ENCODE assay signal across 17 cellular contexts in the genomic region with DNA sequence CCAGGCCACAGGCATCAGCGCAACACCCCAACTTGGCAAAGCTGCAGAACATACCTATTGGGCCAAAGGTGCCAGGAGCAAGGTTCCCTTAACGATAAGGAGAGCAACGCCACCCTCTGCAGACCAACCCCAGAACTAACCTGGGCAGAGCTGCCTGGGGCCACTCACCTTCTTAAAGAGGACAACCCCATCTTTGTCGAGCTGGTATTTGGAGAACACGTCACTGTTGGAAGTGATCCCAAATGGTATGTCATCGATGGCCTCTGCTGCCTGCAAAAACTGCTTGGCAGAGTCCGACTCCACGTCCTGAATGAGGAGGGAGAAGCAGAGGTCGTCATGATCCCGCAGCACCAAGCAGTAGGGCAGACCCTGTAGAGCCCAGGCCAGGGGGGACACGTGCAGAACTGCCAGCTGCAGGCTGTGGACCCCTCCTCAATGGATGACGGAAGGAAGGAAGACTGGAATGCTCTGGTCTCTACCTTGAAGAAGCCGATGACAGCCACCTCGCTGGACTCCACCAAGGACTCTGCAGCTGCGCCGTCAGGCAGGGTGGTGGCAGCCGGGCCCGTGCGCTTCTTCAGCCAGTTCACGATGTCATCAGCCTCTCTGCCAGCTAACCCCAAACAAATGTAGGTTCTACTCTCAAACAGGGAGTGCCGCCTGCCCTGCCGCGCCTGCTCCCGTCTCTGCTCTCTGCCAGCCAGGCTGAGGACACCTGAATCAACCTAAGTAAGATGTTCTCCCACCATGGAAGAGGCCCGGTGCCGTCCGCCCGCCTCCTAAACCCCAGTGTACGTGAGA. TPM values are rescaled to one million over a fixed set of nuclear protein-coding genes. Genes with fewer than 3 reads are reported as not detected.
DNase-seq lines count a peak whose midpoint lies in the region; ATAC-seq, FAIRE-seq and TF ChIP-seq lines count a peak whose summit lies in the region.
"Had no signal": no experiment of that assay in that cellular context is flagged by ENCODE, and none has a peak within 500 bp of the region (broad histone marks: within the 10 kb centered on the region; RNA-seq: fewer than 3 reads in every experiment).

No MANE protein-coding gene starts in this region.

- no peak overlapping the region for H3K4me3 Mint-ChIP-seq in activated CD4-positive, alpha-beta T cell treated with anti-CD3 and anti-CD28 coated beads, Interleukin-2, amount 10 ng/mL, durations not matched to agents 24 days and 14 days
- H3K4me3 Mint-ChIP-seq: activated B cell treated with CpG ODN at 0.5 μM for 24 hours; activated T-cell treated with anti-CD3 and anti-CD28 coated beads, Interleukin-2, amount 50 U/mL, for 72 hours; IgD-negative memory B cell; stimulated activated naive CD8-positive, alpha-beta T cell treated with anti-CD3 and anti-CD28 coated beads, Interleukin-15, amount 100 ng/mL, for 72 hours had no signal

- ATAC-seq in RWPE2 (ENCODE audit: low read depth) (0 out of 3 replicates have a peak, but pooled peaks have one; percentile 13), GM18867 (IDR thresholded peaks at IDR 0.05; ENCODE audit: unreplicated experiment) (no peak)
- ATAC-seq: stimulated activated naive CD8-positive, alpha-beta T cell treated with anti-CD3 and anti-CD28 coated beads, Interleukin-15, amount 100 ng/mL, for 72 hours had no signal

- H3K36me3 ChIP-seq in RWPE2 (ENCODE audit: low read depth) = peaks cover 97% of the 10 kb centered on the region
- H3K36me3 ChIP-seq in small intestine (ENCODE audit: control insufficient read depth in 2 of 2, insufficient read depth in 2 of 2, low read length in 2 of 2) = peaks cover 23 to 34% of the 10 kb centered on the region in 2 donors
- H3K36me3 ChIP-seq in Peyer's patch = peaks cover 0 to 81% (median 0%) of the 10 kb centered on the region in 3 donors

- no peaks in the 10 kb centered on the region for H3K27me3 Mint-ChIP-seq in activated CD4-positive, alpha-beta T cell treated with anti-CD3 and anti-CD28 coated beads, Interleukin-2, amount 10 ng/mL, durations not matched to agents 24 days and 14 days
- H3K27me3 Mint-ChIP-seq: activated B cell treated with CpG ODN at 0.5 μM for 24 hours; IgD-negative memory B cell; stimulated activated naive CD8-positive, alpha-beta T cell treated with anti-CD3 and anti-CD28 coated beads, Interleukin-15, amount 100 ng/mL, for 72 hours had no signal

- no peaks in the 10 kb centered on the region for H3K9me3 Mint-ChIP-seq in activated CD4-positive, alpha-beta T cell treated with anti-CD3 and anti-CD28 coated beads, Interleukin-2, amount 10 ng/mL, durations not matched to agents 24 days and 14 days
- H3K9me3 Mint-ChIP-seq: activated B cell treated with CpG ODN at 0.5 μM for 24 hours; activated T-cell treated with anti-CD3 and anti-CD28 coated beads, Interleukin-2, amount 50 U/mL, for 72 hours; IgD-negative memory B cell; stimulated activated naive CD8-positive, alpha-beta T cell treated with anti-CD3 and anti-CD28 coated beads, Interleukin-15, amount 100 ng/mL, for 72 hours had no signal

- 33 to 70% (median 41%) methylated on average over 29 of the region's 29 CpGs for WGBS in small intestine, 3 donors

- TF ChIP-seq CTCF in RWPE2 (IDR thresholded peaks at IDR 0.05; ENCODE audit: poor library complexity, severe bottlenecking) = peak; percentile 2
- no peak for TF ChIP-seq CTCF in fibroblast of mammary gland (conservative IDR thresholded peaks at IDR 0.05; ENCODE audit: control insufficient read depth, insufficient read depth, low read depth, low read length)
- TF ChIP-seq CTCF in Peyer's patch (IDR thresholded peaks at IDR 0.05) = peak in 3 of 6 experiments; percentile 35 to 47 (median 37)

- H3K4me1 ChIP-seq in RWPE2 (ENCODE audit: insufficient read depth, poor library complexity, severe bottlenecking) (peaks cover 8% of the 10 kb centered on the region), small intestine (ENCODE audit: control insufficient read depth in 2 of 2, insufficient read depth in 1 of 2, low read depth in 1 of 2, low read length in 1 of 2) (peaks cover 0 to 4% of the 10 kb centered on the region in 2 donors), Peyer's patch (peaks cover 0 to 44% (median 13%) of the 10 kb centered on the region in 4 donors)

- H3K27ac ChIP-seq in RWPE2 (ENCODE audit: poor library complexity, severe bottlenecking) (no peak overlapping the region), small intestine (ENCODE audit: low read depth in 1 of 2, low read length in 1 of 2) (peak overlapping the region; percentile 32 to 56), Peyer's patch (no peak overlapping the region)

- H3K4me1 Mint-ChIP-seq in activated CD4-positive, alpha-beta T cell treated with anti-CD3 and anti-CD28 coated beads, Interleukin-2, amount 10 ng/mL, durations not matched to agents 24 days and 14 days = peaks cover 29% of the 10 kb centered on the region

- H3K9me3 ChIP-seq in RWPE2 (ENCODE audit: severe bottlenecking) (no peaks in the 10 kb centered on the region), small intestine (ENCODE audit: control insufficient read depth, low read depth) (no peaks in the 10 kb centered on the region), Peyer's patch (no peaks in the 10 kb centered on the region)

- intact Hi-C loops in activated CD4-positive, alpha-beta T cell treated with anti-CD3 and anti-CD28 coated beads, Interleukin-2, amount 10 ng/mL, durations not matched to agents 24 days and 14 days (cut with micrococcal nuclease) = no loop called here

- no peak overlapping the region for H3K4me3 ChIP-seq in RWPE2 (ENCODE audit: severe bottlenecking)
- no peak overlapping the region for H3K4me3 ChIP-seq in fibroblast of mammary gland (ENCODE audit: control insufficient read depth, low read depth, low read length)
- no peak overlapping the region for H3K4me3 ChIP-seq in small intestine (ENCODE audit: low read depth in 1 of 2, low read length in 2 of 2)
- no peak overlapping the region for H3K4me3 ChIP-seq in Peyer's patch

- DNase-seq in activated CD4-positive, alpha-beta T cell treated with anti-CD3 and anti-CD28 coated beads, Interleukin-2, amount 10 ng/mL, durations not matched to agents 24 days and 14 days = peak; percentile 63
- DNase-seq in activated CD4-positive, alpha-beta T cell treated with anti-CD3 and anti-CD28 coated beads for 48 hours = no peak
- DNase-seq in RWPE2 (ENCODE audit: low spot score) = no peak
- DNase-seq in fibroblast of mammary gland (ENCODE audit: low read depth) = peak; percentile 82
- DNase-seq in small intestine = peak; percentile 92
- no peak for DNase-seq in hippocampal formation (lab: John Stamatoyannopoulos, UW)
- no peak for DNase-seq in Peyer's patch
- DNase-seq: activated B cell treated with CpG ODN at 0.5 μM for 24 hours; activated T-cell treated with anti-CD3 and anti-CD28 coated beads, Interleukin-2, amount 50 U/mL, for 72 hours; kidney glomerular epithelial cell; NCI-H2029 treated with DMSO at 0.1 percent for 48 hours; stimulated activated CD4-positive, alpha-beta T cell treated with anti-CD3 and anti-CD28 coated beads, Interleukin-2, amount 100 ng/mL, for 24 hours; stimulated activated naive CD8-positive, alpha-beta T cell treated with anti-CD3 and anti-CD28 coated beads, Interleukin-15, amount 100 ng/mL, for 72 hours had no signal

- H3K27me3 ChIP-seq in RWPE2 (ENCODE audit: insufficient read depth, poor library complexity, severe bottlenecking) (no peaks in the 10 kb centered on the region), small intestine (ENCODE audit: control insufficient read depth in 2 of 2, insufficient read depth in 2 of 2, low read length in 2 of 2) (no peaks in the 10 kb centered on the region), Peyer's patch (no peaks in the 10 kb centered on the region)

- no peak overlapping the region for H3K27ac Mint-ChIP-seq in activated CD4-positive, alpha-beta T cell treated with anti-CD3 and anti-CD28 coated beads, Interleukin-2, amount 10 ng/mL, durations not matched to agents 24 days and 14 days
- H3K27ac Mint-ChIP-seq: activated B cell treated with CpG ODN at 0.5 μM for 24 hours; activated T-cell treated with anti-CD3 and anti-CD28 coated beads, Interleukin-2, amount 50 U/mL, for 72 hours; stimulated activated naive CD8-positive, alpha-beta T cell treated with anti-CD3 and anti-CD28 coated beads, Interleukin-15, amount 100 ng/mL, for 72 hours had no signal

- FAIRE-seq in small intestine (lab: Jason Lieb, UNC) = no peak
- FAIRE-seq: A204.1 had no signal

- no peak for TF ChIP-seq POLR2A in Peyer's patch (IDR thresholded peaks at IDR 0.05)

- peaks cover 71% of the 10 kb centered on the region for H3K36me3 Mint-ChIP-seq in activated CD4-positive, alpha-beta T cell treated with anti-CD3 and anti-CD28 coated beads, Interleukin-2, amount 10 ng/mL, durations not matched to agents 24 days and 14 days (ENCODE audit: low read depth)
- H3K36me3 Mint-ChIP-seq: IgD-negative memory B cell had no signal

RNA-seq across cellular contexts. Expression of gene P4HB, which starts 5.2 kb away (rescaled TPM):
- 458 and 507 TPM in 2 replicates for total RNA-seq in activated CD4-positive, alpha-beta T cell treated with anti-CD3 and anti-CD28 coated beads, Interleukin-2, amount 10 ng/mL, durations not matched to agents 24 days and 14 days
- 1,000 to 10,000 TPM; 1,002 to 1,191 (median 1,009) TPM for polyA plus RNA-seq in small intestine
- 1,000 to 10,000 TPM in 3 of 4 donors, 100 to 1,000 TPM in 1; 326 to 1,290 (median 1,196) TPM for total RNA-seq in Peyer's patch

RNA-seq across cellular contexts. Expression of gene ARHGDIA, which starts 16.0 kb away (rescaled TPM):
- total RNA-seq in activated CD4-positive, alpha-beta T cell treated with anti-CD3 and anti-CD28 coated beads, Interleukin-2, amount 10 ng/mL, durations not matched to agents 24 days and 14 days = 697 and 714 TPM in 2 replicates
- polyA plus RNA-seq in small intestine = 100 to 1,000 TPM; 310 to 411 (median 372) TPM
- 100 to 1,000 TPM; 282 to 475 (median 350) TPM for total RNA-seq in Peyer's patch

RNA-seq across cellular contexts. Expression of gene PPP1R27, which starts 20.3 kb away (rescaled TPM):
- total RNA-seq in activated CD4-positive, alpha-beta T cell treated with anti-CD3 and anti-CD28 coated beads, Interleukin-2, amount 10 ng/mL, durations not matched to agents 24 days and 14 days = not detected in 2 replicates
- polyA plus RNA-seq in small intestine = 1 to 10 TPM in 1 of 3 donors, under 1 TPM in 1, not detected in 1; 0.49 to 2.5 TPM
- total RNA-seq in Peyer's patch = not detected
- total RNA-seq: activated B cell treated with CpG ODN at 0.5 μM for 24 hours; activated T-cell treated with anti-CD3 and anti-CD28 coated beads, Interleukin-2, amount 50 U/mL, for 72 hours; RPMI7951 had no signal
- polyA plus RNA-seq: IgD-negative memory B cell had no signal

RNA-seq across cellular contexts. Expression of gene MCRIP1, which starts 22.1 kb away (rescaled TPM):
- total RNA-seq in activated CD4-positive, alpha-beta T cell treated with anti-CD3 and anti-CD28 coated beads, Interleukin-2, amount 10 ng/mL, durations not matched to agents 24 days and 14 days = 46.7 and 51.9 TPM in 2 replicates
- 10 to 100 TPM; 19.5 to 87.6 (median 45.9) TPM for polyA plus RNA-seq in small intestine
- 10 to 100 TPM; 19.6 to 47.9 (median 28.8) TPM for total RNA-seq in Peyer's patch

RNA-seq across cellular contexts. Expression of gene ALYREF, which starts 36.2 kb away (rescaled TPM):
- total RNA-seq in activated CD4-positive, alpha-beta T cell treated with anti-CD3 and anti-CD28 coated beads, Interleukin-2, amount 10 ng/mL, durations not matched to agents 24 days and 14 days = 254 and 264 TPM in 2 replicates
- polyA plus RNA-seq in small intestine = 10 to 100 TPM; 22.8 to 86.7 (median 26.7) TPM
- total RNA-seq in Peyer's patch = 10 to 100 TPM; 38.9 to 96.6 (median 45.3) TPM

Comparison
In these comparisons a context has a peak if more than half of its experiments do, and no peak if none do; other contexts are left out.
1. DNase-seq: peak in activated CD4-positive, alpha-beta T cell treated with anti-CD3 and anti-CD28 coated beads, Interleukin-2, amount 10 ng/mL, durations not matched to agents 24 days and 14 days (single experiment), fibroblast of mammary gland (single experiment) and small intestine (single experiment); none in activated CD4-positive, alpha-beta T cell treated with anti-CD3 and anti-CD28 coated beads for 48 hours (single experiment), RWPE2 (single experiment), hippocampal formation (0 of 2) and Peyer's patch (0 of 3).
2. H3K27ac ChIP-seq: peak in small intestine (2 of 2); none in RWPE2 (single experiment) and Peyer's patch (0 of 4).